ENCODE assay signal across 13 cellular contexts in the genomic region with DNA sequence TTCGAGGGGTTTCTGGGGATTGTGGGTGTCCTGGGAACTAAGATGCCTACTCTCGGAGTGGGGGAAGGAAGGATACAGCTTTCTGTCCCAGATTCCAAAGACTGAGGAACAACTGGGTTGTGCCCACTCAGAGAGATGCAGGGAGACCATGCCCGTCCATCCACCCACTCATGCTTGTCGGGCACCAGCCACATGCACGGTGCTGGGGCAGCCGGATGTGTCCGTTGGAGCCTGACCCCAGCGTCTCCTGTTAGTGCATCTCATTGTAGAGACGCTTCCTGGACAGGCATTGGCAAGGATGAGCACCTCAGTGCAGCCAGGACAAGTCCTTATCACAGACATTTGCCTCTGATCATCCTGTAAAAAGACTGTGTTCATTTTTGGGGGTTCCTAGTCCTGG.
"Had no signal": no experiment of that assay in that cellular context is flagged by ENCODE, and none has a peak within 500 bp of the region (broad histone marks: within the 10 kb centered on the region; RNA-seq: fewer than 3 reads in every experiment).

No MANE protein-coding gene starts in this region.

- H3K4me1 ChIP-seq: prostate gland had no signal

- H3K4me3 ChIP-seq: prostate gland had no signal

- H3K36me3 ChIP-seq: neutrophil, prostate gland had no signal

- ATAC-seq: activated CD8-positive, alpha-beta memory T cell treated with anti-CD3 and anti-CD28 coated beads, Interleukin-2, amount 10 ng/mL, durations not matched to agents 7 days and 5 days; activated T-cell treated with anti-CD3 and anti-CD28 coated beads, Interleukin-2, amount 50 U/mL, for 72 hours; T-helper 17 cell had no signal

- DNase-seq: activated B cell treated with CpG ODN at 0.5 μM for 24 hours; activated CD4-positive, alpha-beta T cell treated with anti-CD3 and anti-CD28 coated beads, Interleukin-2, amount 50 U/mL, for 4 hours; activated CD8-positive, alpha-beta memory T cell treated with anti-CD3 and anti-CD28 coated beads, Interleukin-2, amount 10 ng/mL, durations not matched to agents 7 days and 5 days; activated naive CD4-positive, alpha-beta T cell treated with anti-CD3 and anti-CD28 coated beads for 36 hours; activated T-cell treated with anti-CD3 and anti-CD28 coated beads, Interleukin-2, amount 50 U/mL, for 72 hours; caudate nucleus; erythroblast; naive B cell; stimulated activated CD4-positive, alpha-beta T cell treated with anti-CD3 and anti-CD28 coated beads, Interleukin-2, amount 100 ng/mL, for 48 hours; stimulated activated naive CD4-positive, alpha-beta T cell treated with Interleukin-2 at 50 U/mL for 16 hours; T-helper 17 cell had no signal

- H3K9me3 ChIP-seq: neutrophil, prostate gland had no signal

- H3K27ac ChIP-seq: neutrophil, prostate gland had no signal
